ENCODE assay signal across 8 cellular contexts in genomic region chr14:70906785-70907171, GRCh38. TPM values are rescaled to one million over a fixed set of nuclear protein-coding genes. Genes with fewer than 3 reads are reported as not detected.
DNase-seq lines count a peak whose midpoint lies in the region; ATAC-seq, FAIRE-seq and TF ChIP-seq lines count a peak whose summit lies in the region.

No MANE protein-coding gene starts in this region.

- no peak for FAIRE-seq in pancreas (lab: Jason Lieb, UNC)

- DNase-seq in RWPE1 (ENCODE audit: low spot score) = no peak
- no peak for DNase-seq in esophagus squamous epithelium (lab: John Stamatoyannopoulos, UW)
- DNase-seq in pancreas = no peak
- no peak for DNase-seq in HEK293T (ENCODE audit: extremely low spot score)
- DNase-seq in foreskin melanocyte = no peak

- H3K9me3 ChIP-seq in esophagus squamous epithelium (no peaks in the 10 kb centered on the region), pancreas (no peaks in the 10 kb centered on the region)

- intact Hi-C loops in esophagus squamous epithelium (cut with DNase I) = no loop called here
- intact Hi-C loops in pancreas (cut with DNase I) = no loop called here

- peaks cover 17 to 64% (median 32%) of the 10 kb centered on the region in 3 donors for H3K4me1 ChIP-seq in esophagus squamous epithelium
- peaks cover 0 to 10% (median 8%) of the 10 kb centered on the region in 3 donors for H3K4me1 ChIP-seq in pancreas

- POLR2A ChIA-PET in RWPE1 (lab: Yijun Ruan, JAX; ENCODE audit: low non-redundant PET) (interaction anchor here (0.9 kb wide), 2 partner anchors 46 to 59 kb away, joined by 4 read pairs; no protein-coding TSS in a partner anchor), HEK293T (lab: Yijun Ruan, JAX) (interaction anchor here (1.0 to 2.9 kb wide), 3 partner anchors 11 to 85 kb away, joined by 3 to 12 read pairs (median 3); no protein-coding TSS in a partner anchor)

- peak; percentile 1 for ATAC-seq in GM21423 (IDR thresholded peaks at IDR 0.05; ENCODE audit: unreplicated experiment)
- ATAC-seq in pancreas = peak; percentile 5 to 14 (median 13)
- ATAC-seq in HG03521 (IDR thresholded peaks at IDR 0.05; ENCODE audit: unreplicated experiment) = no peak
- no peak for ATAC-seq in HG02973 (IDR thresholded peaks at IDR 0.05; ENCODE audit: unreplicated experiment)

- H3K4me3 ChIP-seq in esophagus squamous epithelium (peak overlapping the region; percentile 83 to 99 (median 88)), pancreas (peak overlapping the region in 3 of 4 donors; percentile 88 to 92 (median 89))

- no peaks in the 10 kb centered on the region for H3K36me3 ChIP-seq in esophagus squamous epithelium
- no peaks in the 10 kb centered on the region for H3K36me3 ChIP-seq in pancreas

- CTCF ChIA-PET in RWPE1 (lab: Yijun Ruan, JAX) (interaction anchor here (0.6 to 1.3 kb wide), 8 partner anchors 8 to 846 kb away, joined by 3 to 7 read pairs (median 3); no protein-coding TSS in a partner anchor), HEK293T (lab: Yijun Ruan, JAX) (interaction anchor here (0.6 to 2.6 kb wide), 6 partner anchors 18 to 521 kb away, joined by 3 to 8 read pairs (median 4); partner anchors contain the start of gene MAP3K9)

- H3K27ac ChIP-seq in RWPE1 = peak overlapping the region; percentile 94
- H3K27ac ChIP-seq in esophagus squamous epithelium = peak overlapping the region; percentile 92 to 98 (median 95)
- peak overlapping the region; percentile 76 to 90 (median 82) for H3K27ac ChIP-seq in pancreas

- WGBS in esophagus squamous epithelium, 2 donors = 28 to 38% methylated on average over 8 to 9 of the region's 9 CpGs
- WGBS in pancreas, 2 donors = 27 to 29% methylated on average over 9 of the region's 9 CpGs

- TF ChIP-seq POLR2A in esophagus squamous epithelium (IDR thresholded peaks at IDR 0.05) = no peak

- no peak for TF ChIP-seq CTCF in RWPE1 (conservative IDR thresholded peaks at IDR 0.05; ENCODE audit: low read depth)
- no peak for TF ChIP-seq CTCF in esophagus squamous epithelium (IDR thresholded peaks at IDR 0.05)
- no peak for TF ChIP-seq CTCF in pancreas (IDR thresholded peaks at IDR 0.05)

- no peaks in the 10 kb centered on the region for H3K27me3 ChIP-seq in esophagus squamous epithelium
- H3K27me3 ChIP-seq in pancreas = no peaks in the 10 kb centered on the region

TF ChIP-seq in HEK293T, 16 proteins besides CTCF, POLR2A, EP300 and RAD21:
- TF ChIP-seq L3MBTL2 (conservative IDR thresholded peaks at IDR 0.05) (no peak), SP1 (IDR thresholded peaks at IDR 0.05) (no peak)

RNA-seq across cellular contexts. Expression of gene PCNX1, which starts 0.5 kb away (rescaled TPM):
- total RNA-seq in esophagus squamous epithelium (10 to 100 TPM in 3 of 4 donors, 1 to 10 TPM in 1; 9.1 to 41.8 (median 18.9) TPM), pancreas (10 to 100 TPM; 13.3 to 28.7 (median 17.7) TPM)
- 1 to 10 TPM; 5.0 to 7.5 TPM for polyA plus RNA-seq in pancreas

Comparison
In these comparisons a context has a peak if more than half of its experiments do, and no peak if none do; other contexts are left out.
1. ATAC-seq: peak in GM21423 (single experiment) and pancreas (4 of 4); none in HG03521 (single experiment) and HG02973 (single experiment).
2. Peak in every context shown above with its lines, with median percentiles within 50 percentile points of each other: H3K27ac ChIP-seq.